8 cellular contexts compared by ENCODE assay signal in genomic region chr18:36829362-36830140, GRCh38. TPM values are rescaled to one million over a fixed set of nuclear protein-coding genes. Genes with fewer than 3 reads are reported as not detected.
DNase-seq lines count a peak whose midpoint lies in the region; ATAC-seq, FAIRE-seq and TF ChIP-seq lines count a peak whose summit lies in the region.

No MANE protein-coding gene starts in this region.

- peaks cover 16% of the 10 kb centered on the region for H3K36me3 Mint-ChIP-seq in activated T-helper 2 cell treated with anti-CD3 and anti-CD28 coated beads, Interferon-gamma antibody, Interleukin-2, Interleukin-4, amounts not matched to agents 10 μg/mL and 5 μg/mL and 100 μg/mL, durations not matched to agents 14 hours and 24 hours and 36 hours (ENCODE audit: low read depth)

- H3K4me1 Mint-ChIP-seq in activated T-helper 2 cell treated with anti-CD3 and anti-CD28 coated beads, Interferon-gamma antibody, Interleukin-2, Interleukin-4, amounts not matched to agents 10 μg/mL and 5 μg/mL and 100 μg/mL, durations not matched to agents 14 hours and 24 hours and 36 hours (ENCODE audit: low read depth): peaks cover 40% of the 10 kb centered on the region

- H3K27me3 Mint-ChIP-seq in activated T-helper 2 cell treated with anti-CD3 and anti-CD28 coated beads, Interferon-gamma antibody, Interleukin-2, Interleukin-4, amounts not matched to agents 10 μg/mL and 5 μg/mL and 100 μg/mL, durations not matched to agents 14 hours and 24 hours and 36 hours (ENCODE audit: low read depth): no peaks in the 10 kb centered on the region

- intact Hi-C loops in activated T-helper 2 cell treated with anti-CD3 and anti-CD28 coated beads, Interferon-gamma antibody, Interleukin-2, Interleukin-4, amounts not matched to agents 10 μg/mL and 5 μg/mL and 100 μg/mL, durations not matched to agents 14 hours and 24 hours and 36 hours (cut with micrococcal nuclease): loop anchor here (2.0 to 5.0 kb wide), 4 partner anchors 21 to 857 kb away; partner anchors contain the start of genes ELP2, RMP24 and SLC39A6
- intact Hi-C loops in left ventricle myocardium inferior (cut with micrococcal nuclease): no loop called here
- intact Hi-C loops in sigmoid colon (cut with DNase I): no loop called here

- TF ChIP-seq POLR2A in sigmoid colon (IDR thresholded peaks at IDR 0.05): no peak

- peak overlapping the region; percentile 78 for H3K27ac Mint-ChIP-seq in activated T-helper 2 cell treated with anti-CD3 and anti-CD28 coated beads, Interferon-gamma antibody, Interleukin-2, Interleukin-4, amounts not matched to agents 10 μg/mL and 5 μg/mL and 100 μg/mL, durations not matched to agents 14 hours and 24 hours and 36 hours

- H3K4me1 ChIP-seq in left ventricle myocardium inferior (peaks cover 30% of the 10 kb centered on the region), sigmoid colon (peaks cover 0 to 20% (median 15%) of the 10 kb centered on the region in 4 donors)

- peak overlapping the region; percentile 88 for H3K4me3 Mint-ChIP-seq in activated T-helper 2 cell treated with anti-CD3 and anti-CD28 coated beads, Interferon-gamma antibody, Interleukin-2, Interleukin-4, amounts not matched to agents 10 μg/mL and 5 μg/mL and 100 μg/mL, durations not matched to agents 14 hours and 24 hours and 36 hours (ENCODE audit: low read depth)

- H3K27ac ChIP-seq in left ventricle myocardium inferior (replicated peaks) (peak overlapping the region; percentile 77), sigmoid colon (peak overlapping the region; percentile 75 to 89 (median 82))

- TF ChIP-seq CTCF in D721Med (IDR thresholded peaks at IDR 0.05; ENCODE audit: insufficient read depth, missing control alignments) (no peak), left ventricle myocardium inferior (IDR thresholded peaks at IDR 0.05; ENCODE audit: borderline replicate concordance) (no peak), sigmoid colon (IDR thresholded peaks at IDR 0.05) (no peak)

- TF ChIP-seq EP300 in sigmoid colon (IDR thresholded peaks at IDR 0.05): no peak

- FAIRE-seq in D721Med (lab: Jason Lieb, UNC): peak; percentile 90

- H3K36me3 ChIP-seq in left ventricle myocardium inferior (no peaks in the 10 kb centered on the region), sigmoid colon (no peaks in the 10 kb centered on the region)

- 4 to 18% methylated on average over 17 of the region's 17 CpGs for WGBS in sigmoid colon, 2 donors

- DNase-seq in D721Med (ENCODE audit: insufficient read length, low spot score): no peak
- peak; percentile 62 for DNase-seq in KG1 (lab: John Stamatoyannopoulos, UW)
- DNase-seq in activated T-helper 2 cell treated with anti-CD3 and anti-CD28 coated beads, Interferon-gamma antibody, Interleukin-2, Interleukin-4, amounts not matched to agents 10 μg/mL and 5 μg/mL and 100 μg/mL, durations not matched to agents 14 hours and 24 hours and 36 hours (ENCODE audit: low spot score): no peak
- no peak for DNase-seq in left ventricle myocardium inferior
- DNase-seq in sigmoid colon: peak; percentile 65
- no peak for DNase-seq in COR-L47 (lab: John Stamatoyannopoulos, UW)

- no peaks in the 10 kb centered on the region for H3K9me3 Mint-ChIP-seq in activated T-helper 2 cell treated with anti-CD3 and anti-CD28 coated beads, Interferon-gamma antibody, Interleukin-2, Interleukin-4, amounts not matched to agents 10 μg/mL and 5 μg/mL and 100 μg/mL, durations not matched to agents 14 hours and 24 hours and 36 hours

- no peak for ATAC-seq in GM19023 (IDR thresholded peaks at IDR 0.05; ENCODE audit: unreplicated experiment)
- ATAC-seq in HG03520 (IDR thresholded peaks at IDR 0.05; ENCODE audit: unreplicated experiment): no peak

- H3K4me3 ChIP-seq in left ventricle myocardium inferior: peak overlapping the region; percentile 86
- peak overlapping the region; percentile 68 to 76 (median 72) for H3K4me3 ChIP-seq in sigmoid colon

- no peaks in the 10 kb centered on the region for H3K9me3 ChIP-seq in left ventricle myocardium inferior (replicated peaks)
- no peaks in the 10 kb centered on the region for H3K9me3 ChIP-seq in sigmoid colon

- H3K27me3 ChIP-seq in left ventricle myocardium inferior (ENCODE audit: low read depth): no peaks in the 10 kb centered on the region
- H3K27me3 ChIP-seq in sigmoid colon: no peaks in the 10 kb centered on the region

RNA-seq across cellular contexts. Expression of gene KIAA1328, which starts 0.6 kb away (rescaled TPM):
- 7.4 and 7.9 TPM in 2 replicates for total RNA-seq in activated T-helper 2 cell treated with anti-CD3 and anti-CD28 coated beads, Interferon-gamma antibody, Interleukin-2, Interleukin-4, amounts not matched to agents 10 μg/mL and 5 μg/mL and 100 μg/mL, durations not matched to agents 14 hours and 24 hours and 36 hours
- total RNA-seq in left ventricle myocardium inferior (4.0 TPM), sigmoid colon (10 to 100 TPM; 12.5 to 18.9 (median 15.8) TPM)
- 1 to 10 TPM; 2.1 to 3.6 (median 3.3) TPM for polyA plus RNA-seq in sigmoid colon

RNA-seq across cellular contexts. Expression of gene TPGS2, which starts 0.7 kb away (rescaled TPM):
- total RNA-seq in activated T-helper 2 cell treated with anti-CD3 and anti-CD28 coated beads, Interferon-gamma antibody, Interleukin-2, Interleukin-4, amounts not matched to agents 10 μg/mL and 5 μg/mL and 100 μg/mL, durations not matched to agents 14 hours and 24 hours and 36 hours: 81.6 and 83.3 TPM in 2 replicates
- total RNA-seq in left ventricle myocardium inferior (25.4 TPM), sigmoid colon (10 to 100 TPM; 56.1 to 96.9 (median 66.8) TPM)
- polyA plus RNA-seq in sigmoid colon: 10 to 100 TPM; 43.2 to 75.1 (median 46.5) TPM

Comparison
In these comparisons a context has a peak if more than half of its experiments do, and no peak if none do; other contexts are left out.
1. DNase-seq: peak in KG1 (single experiment) and sigmoid colon (single experiment); none in D721Med (single experiment), activated T-helper 2 cell treated with anti-CD3 and anti-CD28 coated beads, Interferon-gamma antibody, Interleukin-2, Interleukin-4, amounts not matched to agents 10 μg/mL and 5 μg/mL and 100 μg/mL, durations not matched to agents 14 hours and 24 hours and 36 hours (single experiment), left ventricle myocardium inferior (single experiment) and COR-L47 (single experiment).